ENCODE assay signal across 12 cellular contexts in the genomic region with DNA sequence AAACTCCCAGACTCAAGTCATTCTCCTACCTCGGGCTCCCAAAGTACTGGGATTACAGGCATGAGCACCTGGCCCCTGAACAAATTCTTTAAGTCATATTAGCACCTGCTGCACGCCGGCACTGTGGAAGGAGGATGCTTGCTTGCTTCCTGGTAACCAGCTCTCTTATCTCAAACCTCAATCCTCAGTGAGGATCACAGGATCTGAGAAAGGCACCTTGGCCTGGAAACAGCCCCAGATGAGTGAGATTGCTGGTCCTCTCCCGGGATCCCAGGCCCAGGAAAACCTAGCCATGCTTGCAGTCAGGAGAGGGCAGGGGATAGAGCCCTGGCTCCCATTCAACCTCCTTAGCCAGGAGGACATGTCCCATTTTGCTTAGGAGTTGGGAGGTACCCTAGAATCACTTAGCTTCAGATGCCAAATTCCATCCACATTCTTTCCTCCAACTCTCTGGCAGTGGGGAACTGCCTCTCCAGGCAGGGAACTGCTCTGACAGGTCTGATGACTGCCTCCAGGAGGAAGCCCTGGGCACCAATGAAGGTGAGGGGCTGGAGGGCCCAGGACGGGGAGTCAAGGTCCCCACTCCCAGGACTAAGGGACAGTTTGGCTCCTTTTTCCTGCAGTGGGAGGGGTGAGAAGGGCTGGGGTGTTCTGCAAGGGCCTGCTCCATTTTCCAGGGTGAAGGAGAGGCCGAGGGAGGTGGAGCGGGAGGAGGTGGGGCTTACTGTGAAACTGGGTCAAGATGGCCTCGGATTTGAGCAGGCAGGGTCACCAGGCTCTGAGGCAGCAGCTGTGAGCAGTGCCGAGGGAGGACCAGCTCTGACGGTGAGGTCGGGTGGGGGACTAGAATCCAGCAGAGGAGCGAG. TPM values are rescaled to one million over a fixed set of nuclear protein-coding genes. Genes with fewer than 3 reads are reported as not detected.
DNase-seq lines count a peak whose midpoint lies in the region; ATAC-seq and TF ChIP-seq lines count a peak whose summit lies in the region.
"Had no signal": no experiment of that assay in that cellular context is flagged by ENCODE, and none has a peak within 500 bp of the region (broad histone marks: within the 10 kb centered on the region; RNA-seq: fewer than 3 reads in every experiment).

No MANE protein-coding gene starts in this region.

- TF ChIP-seq CTCF in gastroesophageal sphincter (IDR thresholded peaks at IDR 0.05) (no peak), neural progenitor cell (IDR thresholded peaks at IDR 0.05) (no peak), upper lobe of right lung (IDR thresholded peaks at IDR 0.05) (no peak), A673 (conservative IDR thresholded peaks at IDR 0.05; ENCODE audit: low read depth, low read length) (no peak)

- intact Hi-C loops in activated naive CD4-positive, alpha-beta T cell treated with anti-CD3 and anti-CD28 coated beads for 36 hours (cut with micrococcal nuclease): no loop called here
- intact Hi-C loops in upper lobe of right lung (cut with DNase I): loop anchor here (5.0 kb wide), 1 partner anchor 120 kb away; the partner anchor contains the start of gene ELF3
- intact Hi-C loops in A673 (cut with micrococcal nuclease; ENCODE audit: unreplicated experiment): loop anchor here (10.0 kb wide), 2 partner anchors 237 to 597 kb away; partner anchors contain the start of gene NAV1

- no peak overlapping the region for H3K4me3 Mint-ChIP-seq in activated naive CD4-positive, alpha-beta T cell treated with anti-CD3 and anti-CD28 coated beads, Interleukin-2, amount 10 ng/mL, durations not matched to agents 7 days and 5 days
- no peak overlapping the region for H3K4me3 Mint-ChIP-seq in activated naive CD4-positive, alpha-beta T cell treated with anti-CD3 and anti-CD28 coated beads for 36 hours
- H3K4me3 Mint-ChIP-seq in neural progenitor cell: no peak overlapping the region
- H3K4me3 Mint-ChIP-seq: stimulated activated naive CD8-positive, alpha-beta T cell treated with anti-CD3 and anti-CD28 coated beads, Interleukin-15, Interleukin-2, amounts not matched to agents 100 ng/mL and 50 ng/mL, for 24 hours had no signal

- H3K27me3 Mint-ChIP-seq in activated naive CD4-positive, alpha-beta T cell treated with anti-CD3 and anti-CD28 coated beads, Interleukin-2, amount 10 ng/mL, durations not matched to agents 7 days and 5 days: peaks cover 15% of the 10 kb centered on the region
- no peaks in the 10 kb centered on the region for H3K27me3 Mint-ChIP-seq in activated naive CD4-positive, alpha-beta T cell treated with anti-CD3 and anti-CD28 coated beads for 36 hours (ENCODE audit: low read depth)
- H3K27me3 Mint-ChIP-seq in neural progenitor cell (ENCODE audit: insufficient read depth, low read depth): peaks cover 7% of the 10 kb centered on the region
- H3K27me3 Mint-ChIP-seq: stimulated activated naive CD8-positive, alpha-beta T cell treated with anti-CD3 and anti-CD28 coated beads, Interleukin-15, Interleukin-2, amounts not matched to agents 100 ng/mL and 50 ng/mL, for 24 hours had no signal

- H3F3A ChIP-seq in neural progenitor cell (ENCODE audit: low read depth): peaks cover 19% of the 10 kb centered on the region

- H3K27ac Mint-ChIP-seq in activated naive CD4-positive, alpha-beta T cell treated with anti-CD3 and anti-CD28 coated beads, Interleukin-2, amount 10 ng/mL, durations not matched to agents 7 days and 5 days: peak overlapping the region; percentile 64
- H3K27ac Mint-ChIP-seq in activated naive CD4-positive, alpha-beta T cell treated with anti-CD3 and anti-CD28 coated beads for 36 hours: no peak overlapping the region
- peak overlapping the region; percentile 46 for H3K27ac Mint-ChIP-seq in neural progenitor cell
- H3K27ac Mint-ChIP-seq: stimulated activated naive CD8-positive, alpha-beta T cell treated with anti-CD3 and anti-CD28 coated beads, Interleukin-15, Interleukin-2, amounts not matched to agents 100 ng/mL and 50 ng/mL, for 24 hours had no signal

- no peak for DNase-seq in activated naive CD4-positive, alpha-beta T cell treated with anti-CD3 and anti-CD28 coated beads, Interleukin-2, amount 10 ng/mL, durations not matched to agents 7 days and 5 days
- no peak for DNase-seq in activated naive CD4-positive, alpha-beta T cell treated with anti-CD3 and anti-CD28 coated beads for 36 hours
- DNase-seq in neural progenitor cell (ENCODE audit: low spot score): no peak
- DNase-seq in upper lobe of right lung: peak; percentile 83
- no peak for DNase-seq in germinal center (ENCODE audit: low spot score)
- no peak for DNase-seq in A673 (ENCODE audit: low spot score)
- DNase-seq: NCI-H2081 had no signal

- H3K9me3 ChIP-seq in gastroesophageal sphincter: no peaks in the 10 kb centered on the region
- H3K9me3 ChIP-seq in neural progenitor cell (ENCODE audit: low read depth): no peaks in the 10 kb centered on the region
- no peaks in the 10 kb centered on the region for H3K9me3 ChIP-seq in upper lobe of right lung
- no peaks in the 10 kb centered on the region for H3K9me3 ChIP-seq in A673 (ENCODE audit: low read depth, low read length, poor library complexity, severe bottlenecking)

- TF ChIP-seq EP300 in gastroesophageal sphincter (IDR thresholded peaks at IDR 0.05): no peak

- H2AFZ ChIP-seq in neural progenitor cell (replicated peaks): no peak overlapping the region

- H3K27me3 ChIP-seq in gastroesophageal sphincter (no peaks in the 10 kb centered on the region), neural progenitor cell (no peaks in the 10 kb centered on the region), upper lobe of right lung (no peaks in the 10 kb centered on the region), A673 (replicated peaks; ENCODE audit: insufficient read depth, low read depth, low read length, poor library complexity) (no peaks in the 10 kb centered on the region)

- H3K9me3 Mint-ChIP-seq in activated naive CD4-positive, alpha-beta T cell treated with anti-CD3 and anti-CD28 coated beads, Interleukin-2, amount 10 ng/mL, durations not matched to agents 7 days and 5 days: no peaks in the 10 kb centered on the region
- H3K9me3 Mint-ChIP-seq in activated naive CD4-positive, alpha-beta T cell treated with anti-CD3 and anti-CD28 coated beads for 36 hours: no peaks in the 10 kb centered on the region
- no peaks in the 10 kb centered on the region for H3K9me3 Mint-ChIP-seq in neural progenitor cell
- H3K9me3 Mint-ChIP-seq: stimulated activated naive CD8-positive, alpha-beta T cell treated with anti-CD3 and anti-CD28 coated beads, Interleukin-15, Interleukin-2, amounts not matched to agents 100 ng/mL and 50 ng/mL, for 24 hours had no signal

- CTCF ChIA-PET in activated naive CD4-positive, alpha-beta T cell treated with anti-CD3 and anti-CD28 coated beads, Interleukin-2, amount 10 ng/mL, durations not matched to agents 7 days and 5 days (lab: Charles Lee): interaction anchor here (0.9 to 2.0 kb wide), 3 partner anchors 11 to 133 kb away, joined by 3 to 8 read pairs (median 3); no protein-coding TSS in a partner anchor
- CTCF ChIA-PET in activated naive CD4-positive, alpha-beta T cell treated with anti-CD3 and anti-CD28 coated beads for 36 hours (lab: Charles Lee): interaction anchor here (0.8 to 4.9 kb wide), 4 partner anchors 103 to 132 kb away, joined by 3 to 33 read pairs (median 4); no protein-coding TSS in a partner anchor
- CTCF ChIA-PET in A673 (lab: Charles Lee): interaction anchor here (0.6 kb wide), 1 partner anchor 122 kb away, joined by 3 read pairs; the partner anchor contains the start of gene ELF3

- H3K36me3 ChIP-seq in gastroesophageal sphincter (peaks cover 0 to 49% of the 10 kb centered on the region in 2 donors), neural progenitor cell (no peaks in the 10 kb centered on the region), upper lobe of right lung (peaks cover 46% of the 10 kb centered on the region), A673 (ENCODE audit: insufficient read depth, low read length, poor library complexity, severe bottlenecking) (peaks cover 20% of the 10 kb centered on the region)

- H3K9ac ChIP-seq in neural progenitor cell: no peak overlapping the region

- WGBS in gastroesophageal sphincter (ENCODE audit: low coverage in 1 of 2), 2 donors: 19 to 34% methylated on average over 7 to 9 of the region's 12 CpGs

- ATAC-seq in gastroesophageal sphincter (peak; percentile 85), upper lobe of right lung (peak; percentile 79), GM21447 (IDR thresholded peaks at IDR 0.05; ENCODE audit: unreplicated experiment) (no peak)

- TF ChIP-seq POLR2A in gastroesophageal sphincter (IDR thresholded peaks at IDR 0.05): no peak

- H3K36me3 Mint-ChIP-seq in activated naive CD4-positive, alpha-beta T cell treated with anti-CD3 and anti-CD28 coated beads, Interleukin-2, amount 10 ng/mL, durations not matched to agents 7 days and 5 days: peaks cover 14% of the 10 kb centered on the region
- H3K36me3 Mint-ChIP-seq in activated naive CD4-positive, alpha-beta T cell treated with anti-CD3 and anti-CD28 coated beads for 36 hours (ENCODE audit: low read depth): peaks cover 7% of the 10 kb centered on the region
- no peaks in the 10 kb centered on the region for H3K36me3 Mint-ChIP-seq in neural progenitor cell

- POLR2A ChIA-PET in A673 (lab: Charles Lee; ENCODE audit: low non-redundant PET): no interaction called here

- H3K4me1 ChIP-seq in gastroesophageal sphincter (peaks cover 3 to 68% (median 25%) of the 10 kb centered on the region in 3 donors), neural progenitor cell (no peaks in the 10 kb centered on the region), upper lobe of right lung (peaks cover 28% of the 10 kb centered on the region), A673 (ENCODE audit: insufficient read depth, low read length, poor library complexity, severe bottlenecking) (no peaks in the 10 kb centered on the region)

- BruUV-seq in A673 (replicated peaks; lab: Mats Ljungman, UMichigan): no TSS peak

- H3K4me2 ChIP-seq in neural progenitor cell: no peak overlapping the region

- peaks cover 7% of the 10 kb centered on the region for H3K4me1 Mint-ChIP-seq in activated naive CD4-positive, alpha-beta T cell treated with anti-CD3 and anti-CD28 coated beads, Interleukin-2, amount 10 ng/mL, durations not matched to agents 7 days and 5 days
- no peaks in the 10 kb centered on the region for H3K4me1 Mint-ChIP-seq in activated naive CD4-positive, alpha-beta T cell treated with anti-CD3 and anti-CD28 coated beads for 36 hours (ENCODE audit: low read depth)
- H3K4me1 Mint-ChIP-seq in neural progenitor cell: peaks cover 12% of the 10 kb centered on the region

- H3K4me3 ChIP-seq in gastroesophageal sphincter: peak overlapping the region in 1 of 2 donors; percentile 41
- no peak overlapping the region for H3K4me3 ChIP-seq in neural progenitor cell
- peak overlapping the region; percentile 21 for H3K4me3 ChIP-seq in upper lobe of right lung
- H3K4me3 ChIP-seq in A673 (ENCODE audit: low read depth, low read length, poor library complexity, severe bottlenecking): no peak overlapping the region

- H3K79me2 ChIP-seq in neural progenitor cell (ENCODE audit: low read depth): no peaks in the 10 kb centered on the region

- H4K20me1 ChIP-seq in neural progenitor cell (ENCODE audit: low read depth): peaks cover 5% of the 10 kb centered on the region

- H3K27ac ChIP-seq in gastroesophageal sphincter (peak overlapping the region; percentile 84 to 93 (median 90)), neural progenitor cell (peak overlapping the region; percentile 29), upper lobe of right lung (peak overlapping the region; percentile 86), A673 (ENCODE audit: low read depth, low read length, poor library complexity, severe bottlenecking) (no peak overlapping the region)

RNA-seq across cellular contexts. Expression of gene GPR37L1, which starts 9.5 kb away (rescaled TPM):
- total RNA-seq in activated naive CD4-positive, alpha-beta T cell treated with anti-CD3 and anti-CD28 coated beads for 36 hours: not detected
- total RNA-seq in gastroesophageal sphincter (under 1 TPM; 0.16 to 0.39 (median 0.27) TPM), neural progenitor cell (ENCODE audit: low replicate concordance) (0.06 TPM in 1 of 2 replicates, not detected in the other), upper lobe of right lung (0.06 TPM), A673 (2021) (not detected in 2 replicates)
- total RNA-seq: T-helper 1 cell treated with Interleukin-12 subunit alpha and Interleukin-12 subunit beta and Interleukin-4 antibody, amounts not matched to agents 30 ng/mL and 1 ng/mL, for 36 hours had no signal

RNA-seq across cellular contexts. Expression of gene ARL8A, which starts 12.3 kb away (rescaled TPM):
- total RNA-seq in activated naive CD4-positive, alpha-beta T cell treated with anti-CD3 and anti-CD28 coated beads for 36 hours: 10 to 100 TPM; 28.1 to 30.6 TPM
- 10 to 100 TPM; 34.9 to 57.5 (median 43.6) TPM for total RNA-seq in gastroesophageal sphincter
- 13.3 and 29.6 TPM in 2 replicates for total RNA-seq in neural progenitor cell (ENCODE audit: low replicate concordance)
- 106 TPM for total RNA-seq in upper lobe of right lung
- 41.9 and 48.3 TPM in 2 replicates for total RNA-seq in A673 (2021)

RNA-seq across cellular contexts. Expression of gene PTPN7, which starts 28.2 kb away (rescaled TPM):
- 100 to 1,000 TPM; 112 to 119 TPM for total RNA-seq in activated naive CD4-positive, alpha-beta T cell treated with anti-CD3 and anti-CD28 coated beads for 36 hours
- total RNA-seq in gastroesophageal sphincter: 1 to 10 TPM in 3 of 4 donors, under 1 TPM in 1; 0.78 to 2.0 (median 1.7) TPM
- total RNA-seq in neural progenitor cell (ENCODE audit: low replicate concordance): not detected in 2 replicates
- 7.3 TPM for total RNA-seq in upper lobe of right lung
- total RNA-seq in A673 (2021): 0.72 and 2.2 TPM in 2 replicates
- total RNA-seq: renal cortical epithelial cell had no signal

Comparison
In these comparisons a context has a peak if more than half of its experiments do, and no peak if none do; other contexts are left out.
1. RNA of gene PTPN7, which starts 28.2 kb away (total RNA-seq): 112 to 119 TPM in activated naive CD4-positive, alpha-beta T cell treated with anti-CD3 and anti-CD28 coated beads for 36 hours; 7.3 TPM in upper lobe of right lung (single experiment), 0.72 to 2.2 TPM in A673, 0.78 to 2.0 TPM in gastroesophageal sphincter and not detected in neural progenitor cell; every median in the first group is over 10 times any median in the second.